Comparison of ENCODE assay signal across 8 cellular contexts in the genomic region with DNA sequence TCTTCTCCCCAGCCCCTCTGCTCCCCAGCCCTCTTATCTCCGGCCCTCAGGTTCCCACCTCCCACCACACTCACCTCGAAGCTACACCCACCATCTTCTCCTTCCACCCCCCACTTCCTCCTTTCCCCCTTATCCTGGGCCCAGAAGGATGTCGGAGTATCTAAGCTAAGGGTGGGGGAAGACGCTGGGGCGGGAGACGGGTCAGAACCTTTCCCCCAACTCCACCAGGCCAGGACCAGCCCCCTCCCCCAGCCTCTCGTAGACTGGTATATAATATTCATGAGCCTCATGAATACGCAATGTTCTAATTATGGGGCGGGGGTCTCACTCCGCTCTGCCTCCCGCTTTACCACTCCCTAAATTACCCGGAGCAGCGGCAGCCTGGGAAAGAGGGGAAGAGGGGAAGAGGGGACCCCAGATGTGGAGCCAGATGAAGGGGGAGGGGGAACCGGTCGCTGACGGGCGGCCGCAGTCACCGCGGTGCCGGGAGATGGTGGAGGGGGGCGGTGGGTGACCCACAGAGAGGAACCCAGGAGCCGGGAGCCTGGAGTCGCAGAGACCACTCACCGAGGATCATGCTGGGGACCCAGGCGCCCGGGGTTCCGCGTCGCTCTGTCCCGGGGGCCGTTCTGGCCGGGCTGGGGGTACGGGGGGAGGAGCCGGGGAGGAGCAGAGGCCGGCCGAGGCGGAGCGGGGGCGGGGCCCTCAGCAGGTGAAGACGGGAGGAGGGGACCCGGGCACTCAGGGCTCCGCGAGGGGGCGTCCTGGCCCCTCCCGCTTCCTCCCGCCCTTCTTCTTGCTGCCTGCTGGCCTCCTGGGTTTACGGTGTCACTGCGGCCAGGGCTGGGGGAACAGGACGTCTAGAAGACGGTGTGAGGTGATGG. TPM values are rescaled to one million over a fixed set of nuclear protein-coding genes. Genes with fewer than 3 reads are reported as not detected.
A peak's percentile ranks its signal among the peaks of the same experiment; 100 is the strongest.
DNase-seq lines count a peak whose midpoint lies in the region; ATAC-seq, FAIRE-seq and TF ChIP-seq lines count a peak whose summit lies in the region.

No MANE protein-coding gene starts in this region.

- TF ChIP-seq RAD21 in A549 (conservative IDR thresholded peaks at IDR 0.05 in 1 of 2, IDR thresholded peaks at IDR 0.05 in 1 of 2) (no peak), H1 (IDR thresholded peaks at IDR 0.05 in 1 of 2, conservative IDR thresholded peaks at IDR 0.05 in 1 of 2; ENCODE audit: low read depth in 2 of 2, low read length in 2 of 2) (no peak)

- FAIRE-seq in A549 (lab: Jason Lieb, UNC) (no peak), H1 (lab: Jason Lieb, UNC) (no peak)

- no peak overlapping the region for H2BK120ac ChIP-seq in H1 (replicated peaks; ENCODE audit: low read depth, low read length)

- WGBS in A549 (ENCODE audit: missing lambda C conversion rate): 32% methylated on average over 29 of the region's 51 CpGs
- WGBS in H1 (ENCODE audit: extremely low coverage in 1 of 2, insufficient coverage in 1 of 2, insufficient read length in 1 of 2, insufficient replicate concordance in 2 of 2, low coverage in 1 of 2, low lambda C conversion rate in 2 of 2, missing lambda C conversion rate in 1 of 2), 2 experiments: 2% methylated on average over 23 of the region's 51 CpGs; no CpG with 5 or more reads in 1 of the 2 experiments
- 18 to 30% methylated on average over 8 to 51 of the region's 51 CpGs for WGBS in transverse colon (ENCODE audit: low coverage in 1 of 2), 2 donors

- peak overlapping the region; percentile 69 for H4K5ac ChIP-seq in H1 (ENCODE audit: insufficient read length, low read depth, low read length)

- H2AK5ac ChIP-seq in H1 (ENCODE audit: low read depth, low read length): no peak overlapping the region

- intact Hi-C loops in transverse colon (cut with DNase I; ENCODE audit: low total_unique reads): no loop called here

- CTCF ChIA-PET in A549 (lab: Yijun Ruan, JAX) (interaction anchor here (0.9 to 4.1 kb wide), 11 partner anchors 8 to 55 kb away, joined by 3 to 64 read pairs (median 7); no protein-coding TSS in a partner anchor), H1 (lab: Charles Lee; ENCODE audit: partially characterized antibody) (interaction anchor here (0.6 to 5.5 kb wide), 13 partner anchors 9 to 1274 kb away, joined by 3 to 110 read pairs (median 4); a partner anchor contains a TSS)

- TF ChIP-seq POLR2A in A549 (IDR thresholded peaks at IDR 0.05; ENCODE audit: low read length) (no peak), H1 (IDR thresholded peaks at IDR 0.05; ENCODE audit: control extremely low read depth in 1 of 2, low read depth in 2 of 2, low read length in 2 of 2) (no peak), transverse colon (IDR thresholded peaks at IDR 0.05) (no peak)

- POLR2A ChIA-PET in A549 (lab: Yijun Ruan, JAX) (no interaction called here), H1 (lab: Charles Lee; ENCODE audit: partially characterized antibody) (interaction anchor here (0.6 to 1.4 kb wide), 5 partner anchors 33 to 1780 kb away, joined by 3 to 4 read pairs (median 3); no protein-coding TSS in a partner anchor)

- H3K4ac ChIP-seq in H1 (replicated peaks; ENCODE audit: insufficient read length, low read depth, low read length): no peak overlapping the region

- peak overlapping the region; percentile 42 for H3K56ac ChIP-seq in H1 (replicated peaks; ENCODE audit: insufficient read length, low read depth, low read length)

- peak; percentile 29 for TF ChIP-seq CTCF in A549 (IDR thresholded peaks at IDR 0.05)
- peak; percentile 30 for TF ChIP-seq CTCF in GM20000 (IDR thresholded peaks at IDR 0.05; ENCODE audit: extremely low read depth, missing control alignments)
- TF ChIP-seq CTCF in H1 (IDR thresholded peaks at IDR 0.05; ENCODE audit: control extremely low read depth in 1 of 3, insufficient read depth in 1 of 3, low read depth in 1 of 3, low read length in 3 of 3): peak; percentile 30 to 33 (median 32)
- TF ChIP-seq CTCF in transverse colon (IDR thresholded peaks at IDR 0.05): no peak

- no peak overlapping the region; a peak in 1 of 7 replicates for H3K9ac ChIP-seq in H1 (replicated peaks in 1 of 4; ENCODE audit: extremely low read depth in 1 of 4, low read depth in 3 of 4, low read length in 3 of 4)

- no peak overlapping the region for H2BK20ac ChIP-seq in H1 (ENCODE audit: low read length)

- peak overlapping the region; percentile 69 for H4K91ac ChIP-seq in H1 (replicated peaks; ENCODE audit: insufficient read length, low read length)

- H3K14ac ChIP-seq in H1 (ENCODE audit: insufficient read length): no peak overlapping the region

- H2BK12ac ChIP-seq in H1 (ENCODE audit: low read depth, low read length): peak overlapping the region; percentile 95; the same call in 1 of the 2 replicates

- H3K4me2 ChIP-seq in A549 (peak overlapping the region; percentile 72), H1 (ENCODE audit: insufficient read depth in 1 of 2, low read depth in 2 of 2, low read length in 2 of 2) (peak overlapping the region; percentile 76 to 87)

- H3K27me3 ChIP-seq in H1 (replicated peaks in 1 of 4; ENCODE audit: control insufficient read depth in 3 of 4, extremely low read depth in 1 of 4, insufficient read depth in 3 of 4, low read length in 3 of 4) (peaks cover 0 to 4% (median 0%) of the 10 kb centered on the region in 4 experiments; a peak in 2 of 7 replicates), transverse colon (no peaks in the 10 kb centered on the region)

- H3K23ac ChIP-seq in H1 (ENCODE audit: insufficient read length): no peak overlapping the region

- in situ Hi-C loops in transverse colon (cut with MboI; ENCODE audit: low pct_ligation_motif_present in 1 of 4, low pct_unique_long_range_greater_than_20kb in 1 of 4, low sequenced_read_pairs in 3 of 4): no loop called here

- peaks cover 0 to 4% of the 10 kb centered on the region in 2 experiments for H4K20me1 ChIP-seq in H1 (replicated peaks in 1 of 2; ENCODE audit: control insufficient read depth in 1 of 2, insufficient read depth in 2 of 2, low read length in 2 of 2)

- H3K36me3 ChIP-seq in H1 (ENCODE audit: control insufficient read depth in 2 of 4, insufficient read depth in 4 of 4, low read length in 3 of 4) (no peaks in the 10 kb centered on the region; a peak in 1 of 8 replicates), transverse colon (peaks cover 0 to 5% (median 2%) of the 10 kb centered on the region in 4 donors)

- peaks cover 10% of the 10 kb centered on the region; the same call in 2 of the 3 replicates for H3K4me1 ChIP-seq in A549
- peaks cover 38 to 57% (median 47%) of the 10 kb centered on the region in 4 experiments for H3K4me1 ChIP-seq in H1 (replicated peaks in 1 of 4; ENCODE audit: control insufficient read depth in 3 of 4, insufficient read depth in 4 of 4, low read length in 3 of 4)
- peaks cover 5 to 19% (median 8%) of the 10 kb centered on the region in 4 donors for H3K4me1 ChIP-seq in transverse colon

- H2AFZ ChIP-seq in H1 (ENCODE audit: low read length): no peak overlapping the region

- peak overlapping the region; percentile 94 for H3K18ac ChIP-seq in H1 (ENCODE audit: extremely low read depth, low read length)

- H3K79me2 ChIP-seq in H1 (ENCODE audit: control insufficient read depth in 1 of 2, insufficient read depth in 2 of 2, low read length in 2 of 2): no peaks in the 10 kb centered on the region

- peak overlapping the region; percentile 44 for H3K4me3 ChIP-seq in A549
- peak overlapping the region; percentile 57 to 96 (median 69) for H3K4me3 ChIP-seq in H1 (ENCODE audit: extremely low read depth in 1 of 4, insufficient read depth in 2 of 4, low read depth in 3 of 4, low read length in 4 of 4)
- peak overlapping the region; percentile 21 to 46 (median 33) for H3K4me3 ChIP-seq in transverse colon

- TF ChIP-seq EP300 in A549 (IDR thresholded peaks at IDR 0.05): no peak
- peak in 1 of 2 experiments; percentile 19; a peak in 1 of 3 replicates for TF ChIP-seq EP300 in H1 (IDR thresholded peaks at IDR 0.05; ENCODE audit: borderline replicate concordance in 1 of 2, low read depth in 2 of 2, low read length in 2 of 2)
- no peak for TF ChIP-seq EP300 in transverse colon (IDR thresholded peaks at IDR 0.05; ENCODE audit: low read depth)

- ATAC-seq in A549: peak; percentile 46 to 75; a peak in 4 of 6 replicates

- peak overlapping the region; percentile 16 to 75; a peak in 4 of 6 replicates for H3K27ac ChIP-seq in A549
- no peak overlapping the region for H3K27ac ChIP-seq in H1 (ENCODE audit: low read depth, low read length)
- H3K27ac ChIP-seq in transverse colon: peak overlapping the region; percentile 22 to 53 (median 36)

- H3K23me2 ChIP-seq in H1 (ENCODE audit: low read depth, low read length): peaks cover 14% of the 10 kb centered on the region

- DNase-seq in A549 (ENCODE audit: low read depth in 1 of 2, low spot score in 1 of 2) (peak in 1 of 2 experiments; percentile 49), GM20000 (ENCODE audit: low spot score) (peak; percentile 88), NCI-H510A (lab: John Stamatoyannopoulos, UW) (peak; percentile 71), H1 (ENCODE audit: low read depth in 1 of 2, low spot score in 2 of 2) (peak in 1 of 2 experiments; percentile 89), occipital lobe (lab: John Stamatoyannopoulos, UW) (peak; percentile 39), transverse colon (peak; percentile 69), A172 (ENCODE audit: low spot score) (no peak)
- DNase-seq in activated CD8-positive, alpha-beta memory T cell treated with anti-CD3 and anti-CD28 coated beads for 24 hours: peak; percentile 85

- H2BK15ac ChIP-seq in H1 (ENCODE audit: low read length): no peak overlapping the region; the same call in 1 of the 2 replicates

- H3K79me1 ChIP-seq in H1 (ENCODE audit: low read depth, low read length): 0 out of 2 replicates have a peak, but pooled peaks cover 3% of the 10 kb centered on the region

- H2BK5ac ChIP-seq in H1 (ENCODE audit: low read depth, low read length): peak overlapping the region; percentile 85

- H4K8ac ChIP-seq in H1 (ENCODE audit: extremely low read depth, insufficient read depth, low read length): no peak overlapping the region

- H3K9me3 ChIP-seq in A549 (no peaks in the 10 kb centered on the region), H1 (ENCODE audit: insufficient read depth in 2 of 2, low read depth in 1 of 2, low read length in 1 of 2) (no peaks in the 10 kb centered on the region), transverse colon (no peaks in the 10 kb centered on the region)

RNA-seq across cellular contexts. Expression of a gene that starts 6.4 kb away (rescaled TPM):
- polyA plus RNA-seq in A549 (2011; rRNA removed): 1.8 and 3.0 TPM in 2 replicates
- polyA plus RNA-seq in A549 (2012; cell fraction: cytosol; rRNA removed): 3.6 and 5.9 TPM in 2 replicates
- 3.9 and 4.4 TPM in 2 replicates for polyA plus RNA-seq in A549 (2012; cell fraction: nucleus; rRNA removed)
- 10.0 to 14.9 TPM (median 14.1 TPM) in 3 replicates for polyA plus RNA-seq in A549 (2017; fragmentation: RNase III; extraction: RNeasy Plus Mini Kit Qiagen cat#74134 plus additional on column Dnase treatment)
- polyA minus RNA-seq in A549 (2011; rRNA and poly(A)+ RNA removed): 9.2 and 9.4 TPM in 2 replicates
- 12.1 and 14.3 TPM in 2 replicates for total RNA-seq in H1 (2021; fragmentation: NEBNext Ultra II Directional; extraction: Animal tissue kit (Norgen Biotek cat#: 25700))
- 5.2 and 7.7 TPM in 2 replicates for polyA plus RNA-seq in H1 (2011; rRNA removed)
- polyA plus RNA-seq in H1 (2011; cell fraction: cytosol; rRNA removed): 3.5 TPM
- 10.4 TPM for polyA plus RNA-seq in H1 (2011; cell fraction: nucleus; rRNA removed)
- 9.1 to 19.2 TPM (median 17.6 TPM) in 4 replicates for polyA plus RNA-seq in H1 (2012, experiment 1 of 2)
- polyA plus RNA-seq in H1 (2012, experiment 2 of 2): 12.4 TPM
- 10.8 TPM for polyA plus RNA-seq in H1 (2013, experiment 1 of 2)
- 11.0 TPM for polyA plus RNA-seq in H1 (2013, experiment 2 of 2)
- 2.5 and 5.9 TPM in 2 replicates for polyA minus RNA-seq in H1 (2011; rRNA and poly(A)+ RNA removed)
- 7.3 TPM for polyA minus RNA-seq in H1 (2011; cell fraction: cytosol; rRNA and poly(A)+ RNA removed)
- polyA minus RNA-seq in H1 (2011; cell fraction: nucleus; rRNA and poly(A)+ RNA removed): 6.9 TPM
- total RNA-seq in occipital lobe: 1.1 TPM
- total RNA-seq in transverse colon: 10 to 100 TPM in 1 of 4 donors, 1 to 10 TPM in 3; 1.9 to 17.5 (median 5.7) TPM
- total RNA-seq in A172 (2014; rRNA removed; shearing (Covaris generic)): 1.3 and 5.3 TPM in 2 replicates

RNA-seq across cellular contexts. Expression of a gene that starts 26.6 kb away (rescaled TPM):
- not detected in 2 replicates for polyA plus RNA-seq in A549 (2011; rRNA removed)
- polyA plus RNA-seq in A549 (2012; cell fraction: cytosol; rRNA removed): 0.04 TPM in 1 of 2 replicates, not detected in the other
- 0.15 and 0.18 TPM in 2 replicates for polyA plus RNA-seq in A549 (2012; cell fraction: nucleus; rRNA removed)
- 0.04 TPM in 1 of 3 replicates, not detected in the others for polyA plus RNA-seq in A549 (2017; fragmentation: RNase III; extraction: RNeasy Plus Mini Kit Qiagen cat#74134 plus additional on column Dnase treatment)
- not detected in 2 replicates for polyA minus RNA-seq in A549 (2011; rRNA and poly(A)+ RNA removed)
- not detected in 2 replicates for total RNA-seq in H1 (2021; fragmentation: NEBNext Ultra II Directional; extraction: Animal tissue kit (Norgen Biotek cat#: 25700))
- 0.09 and 0.14 TPM in 2 replicates for polyA plus RNA-seq in H1 (2011; rRNA removed)
- not detected for polyA plus RNA-seq in H1 (2011; cell fraction: cytosol; rRNA removed)
- not detected for polyA plus RNA-seq in H1 (2011; cell fraction: nucleus; rRNA removed)
- polyA plus RNA-seq in H1 (2012, experiment 1 of 2): 0.12 TPM in 1 of 4 replicates, not detected in the others
- not detected for polyA plus RNA-seq in H1 (2012, experiment 2 of 2)
- polyA plus RNA-seq in H1 (2013, experiment 1 of 2): not detected
- polyA plus RNA-seq in H1 (2013, experiment 2 of 2): not detected
- polyA minus RNA-seq in H1 (2011; rRNA and poly(A)+ RNA removed): 0.38 TPM in 1 of 2 replicates, not detected in the other
- polyA minus RNA-seq in H1 (2011; cell fraction: cytosol; rRNA and poly(A)+ RNA removed): not detected
- polyA minus RNA-seq in H1 (2011; cell fraction: nucleus; rRNA and poly(A)+ RNA removed): not detected
- 0.16 TPM for total RNA-seq in occipital lobe
- total RNA-seq in transverse colon: not detected
- total RNA-seq in A172 (2014; rRNA removed; shearing (Covaris generic)): not detected in 2 replicates

RNA-seq across cellular contexts. Expression of a gene that starts 28.2 kb away (rescaled TPM):
- 31.7 and 36.1 TPM in 2 replicates for polyA plus RNA-seq in A549 (2011; rRNA removed)
- polyA plus RNA-seq in A549 (2012; cell fraction: cytosol; rRNA removed): 16.5 and 22.7 TPM in 2 replicates
- polyA plus RNA-seq in A549 (2012; cell fraction: nucleus; rRNA removed): 49.4 and 51.0 TPM in 2 replicates
- 21.5 to 30.0 TPM (median 27.2 TPM) in 3 replicates for polyA plus RNA-seq in A549 (2017; fragmentation: RNase III; extraction: RNeasy Plus Mini Kit Qiagen cat#74134 plus additional on column Dnase treatment)
- 57.4 and 67.8 TPM in 2 replicates for polyA minus RNA-seq in A549 (2011; rRNA and poly(A)+ RNA removed)
- total RNA-seq in H1 (2021; fragmentation: NEBNext Ultra II Directional; extraction: Animal tissue kit (Norgen Biotek cat#: 25700)): 19.0 and 19.4 TPM in 2 replicates
- 11.6 and 17.7 TPM in 2 replicates for polyA plus RNA-seq in H1 (2011; rRNA removed)
- polyA plus RNA-seq in H1 (2011; cell fraction: cytosol; rRNA removed): 10.9 TPM
- 47.4 TPM for polyA plus RNA-seq in H1 (2011; cell fraction: nucleus; rRNA removed)
- polyA plus RNA-seq in H1 (2012, experiment 1 of 2): 10.4 to 19.6 TPM (median 18.1 TPM) in 4 replicates
- polyA plus RNA-seq in H1 (2012, experiment 2 of 2): 20.3 TPM
- polyA plus RNA-seq in H1 (2013, experiment 1 of 2): 34.1 TPM
- 32.9 TPM for polyA plus RNA-seq in H1 (2013, experiment 2 of 2)
- polyA minus RNA-seq in H1 (2011; rRNA and poly(A)+ RNA removed): 24.0 and 36.9 TPM in 2 replicates
- 17.8 TPM for polyA minus RNA-seq in H1 (2011; cell fraction: cytosol; rRNA and poly(A)+ RNA removed)
- polyA minus RNA-seq in H1 (2011; cell fraction: nucleus; rRNA and poly(A)+ RNA removed): 22.4 TPM
- 5.1 TPM for total RNA-seq in occipital lobe
- 100 to 1,000 TPM in 1 of 4 donors, 10 to 100 TPM in 3; 37.7 to 217 (median 73.0) TPM for total RNA-seq in transverse colon
- total RNA-seq in A172 (2014; rRNA removed; shearing (Covaris generic)): 215 and 219 TPM in 2 replicates

Comparison
In these comparisons a context has a peak if more than half of its experiments do, and no peak if none do; other contexts are left out.
1. CTCF ChIP-seq: peak in A549 (single experiment), GM20000 (single experiment) and H1 (3 of 3); none in transverse colon (0 of 5).
2. Peak in every context shown above with its lines, with median percentiles within 50 percentile points of each other: H3K4me3 ChIP-seq.